8 cellular contexts compared by ENCODE assay signal in the genomic region with DNA sequence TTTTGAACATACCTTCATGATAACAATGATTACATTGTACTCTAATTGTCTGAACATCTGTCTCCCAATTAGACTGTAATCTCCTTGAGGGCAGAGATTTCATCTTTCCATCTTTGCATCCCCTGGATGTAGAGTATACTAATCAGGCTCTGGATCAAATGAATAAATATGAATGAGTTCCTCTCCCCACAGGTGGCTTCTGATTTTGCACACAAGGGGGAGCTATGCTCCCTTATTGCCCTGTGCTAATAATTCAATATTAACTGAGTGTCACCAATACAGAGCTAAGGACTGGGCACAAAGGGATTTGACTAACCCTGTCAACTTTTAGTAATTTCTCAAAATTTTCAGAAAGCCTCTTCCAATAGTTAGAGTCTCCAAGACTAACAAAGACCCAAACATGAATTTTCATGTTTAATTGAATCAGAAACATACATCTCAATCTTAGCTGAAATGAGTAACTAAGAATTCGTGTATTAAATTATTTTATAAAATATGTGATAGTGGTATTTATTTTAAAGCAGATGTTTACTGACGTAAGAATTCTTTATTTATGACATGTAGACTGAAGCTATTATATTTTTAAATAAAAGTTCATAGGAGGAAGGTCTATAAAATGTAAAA. TPM values are rescaled to one million over a fixed set of nuclear protein-coding genes. Genes with fewer than 3 reads are reported as not detected.
DNase-seq lines count a peak whose midpoint lies in the region; ATAC-seq, FAIRE-seq and TF ChIP-seq lines count a peak whose summit lies in the region.

No MANE protein-coding gene starts in this region.

- CTCF ChIA-PET in CD8-positive, alpha-beta memory T cell (lab: Charles Lee) = interaction anchor here (0.8 to 1.6 kb wide), 6 partner anchors 8 to 276 kb away, joined by 3 to 14 read pairs (median 4); a partner anchor contains a TSS
- CTCF ChIA-PET in endothelial cell of umbilical vein (lab: Charles Lee) = interaction anchor here (0.7 to 2.2 kb wide), 26 partner anchors 9 to 485 kb away, joined by 3 to 44 read pairs (median 6); a partner anchor contains a TSS

- peaks cover 3% of the 10 kb centered on the region for H3F3A ChIP-seq in GM23248 (ENCODE audit: insufficient read depth)

- FAIRE-seq in endothelial cell of umbilical vein (lab: Jason Lieb, UNC) = no peak

- H3K27me3 Mint-ChIP-seq in CD8-positive, alpha-beta memory T cell = peaks cover 28 to 69% of the 10 kb centered on the region in 2 donors

- TF ChIP-seq CTCF in endothelial cell of umbilical vein (IDR thresholded peaks at IDR 0.05; ENCODE audit: extremely low read depth in 1 of 2, insufficient read depth in 1 of 2, low read depth in 1 of 2, low read length in 2 of 2) (peak; percentile 44 to 50), sigmoid colon (IDR thresholded peaks at IDR 0.05) (peak in 1 of 4 experiments; percentile 38)

- no peak for TF ChIP-seq POLR2A in endothelial cell of umbilical vein (IDR thresholded peaks at IDR 0.05; ENCODE audit: low read depth, low read length)
- TF ChIP-seq POLR2A in sigmoid colon (IDR thresholded peaks at IDR 0.05) = no peak

- no peaks in the 10 kb centered on the region for H4K20me1 ChIP-seq in GM23248 (ENCODE audit: insufficient read depth)
- no peaks in the 10 kb centered on the region for H4K20me1 ChIP-seq in endothelial cell of umbilical vein (replicated peaks; ENCODE audit: control insufficient read depth, extremely low read depth, insufficient read depth, low read length)

- ATAC-seq in SK-N-SH treated with all-trans-retinoic acid at 6 μM for 48 hours = peak; percentile 49; the same call in 2 of the 3 replicates

- TF ChIP-seq EP300 in sigmoid colon (IDR thresholded peaks at IDR 0.05) = no peak

- H3K9me1 ChIP-seq in endothelial cell of umbilical vein (replicated peaks; ENCODE audit: control insufficient read depth, extremely low read depth, insufficient read depth, low read length) = no peaks in the 10 kb centered on the region

- no peaks in the 10 kb centered on the region for H3K9me3 Mint-ChIP-seq in CD8-positive, alpha-beta memory T cell

- intact Hi-C loops in endothelial cell of umbilical vein (cut with micrococcal nuclease) = loop anchor here (1.0 kb wide), 1 partner anchor 331 kb away; no protein-coding TSS in a partner anchor
- intact Hi-C loops in sigmoid colon (cut with DNase I) = no loop called here

- no peak overlapping the region for H3K9ac ChIP-seq in GM23248
- no peak overlapping the region for H3K9ac ChIP-seq in endothelial cell of umbilical vein (replicated peaks; ENCODE audit: extremely low read depth, insufficient read depth, low read length)

- peak in 4 of 5 donors; percentile 28 to 55 (median 34) for DNase-seq in CD8-positive, alpha-beta memory T cell
- DNase-seq in GM23248 (peak; percentile 59), endothelial cell of umbilical vein (ENCODE audit: low read depth, low spot score) (peak; percentile 37), NCI-H2227 treated with DMSO at 0.1 percent for 48 hours (lab: John Stamatoyannopoulos, UW) (no peak), putamen (ENCODE audit: low spot score) (no peak), sigmoid colon (no peak)
- peak; percentile 17 for DNase-seq in stimulated activated CD8-positive, alpha-beta memory T cell treated with anti-CD3 and anti-CD28 coated beads, Interleukin-12 subunit alpha, Interleukin-12 subunit beta, amount 100 ng/mL, for 1 hour (ENCODE audit: low read depth)

- H3K9me3 ChIP-seq in CD8-positive, alpha-beta memory T cell (ENCODE audit: low read length) = no peaks in the 10 kb centered on the region
- no peaks in the 10 kb centered on the region for H3K9me3 ChIP-seq in GM23248 (ENCODE audit: low read depth)
- H3K9me3 ChIP-seq in endothelial cell of umbilical vein (replicated peaks; ENCODE audit: control insufficient read depth, insufficient read depth, low read length) = no peaks in the 10 kb centered on the region
- no peaks in the 10 kb centered on the region for H3K9me3 ChIP-seq in sigmoid colon

- dilution Hi-C loops in endothelial cell of umbilical vein (cut with MboI; ENCODE audit: extremely low pct_ligation_motif_present, low sequenced_read_pairs) = no loop called here

- no peak overlapping the region for H3K4me3 ChIP-seq in CD8-positive, alpha-beta memory T cell (ENCODE audit: low read length)
- no peak overlapping the region for H3K4me3 ChIP-seq in GM23248
- H3K4me3 ChIP-seq in endothelial cell of umbilical vein (replicated peaks in 1 of 3; ENCODE audit: insufficient read depth in 1 of 3, low read depth in 1 of 3, low read length in 3 of 3) = no peak overlapping the region
- no peak overlapping the region for H3K4me3 ChIP-seq in sigmoid colon

- in situ Hi-C loops in GM23248 (cut with MboI) = no loop called here

- no peaks in the 10 kb centered on the region for H3K9me2 ChIP-seq in GM23248 (ENCODE audit: insufficient read depth)

- no peaks in the 10 kb centered on the region for H3K4me1 ChIP-seq in CD8-positive, alpha-beta memory T cell (ENCODE audit: insufficient read depth, low read length)
- H3K4me1 ChIP-seq in GM23248 (ENCODE audit: insufficient read depth) (peaks cover 9% of the 10 kb centered on the region), endothelial cell of umbilical vein (ENCODE audit: control insufficient read depth, extremely low read depth, insufficient read depth, low read length) (peaks cover 6% of the 10 kb centered on the region), sigmoid colon (peaks cover 0 to 16% (median 13%) of the 10 kb centered on the region in 4 donors)

- no peaks in the 10 kb centered on the region for H3K36me3 Mint-ChIP-seq in CD8-positive, alpha-beta memory T cell

- 47 to 53% methylated on average over 2 of the region's 2 CpGs for WGBS in GM23248 (ENCODE audit: low coverage in 1 of 2, low lambda C conversion rate in 2 of 2, missing lambda C conversion rate in 2 of 2), 2 experiments
- WGBS in sigmoid colon, 2 donors = 49 to 53% methylated on average over 2 of the region's 2 CpGs

- BruUV-seq in endothelial cell of umbilical vein (replicated peaks; lab: Mats Ljungman, UMichigan) = no TSS peak

- H3K27ac Mint-ChIP-seq in CD8-positive, alpha-beta memory T cell = no peak overlapping the region

- H3K27me3 ChIP-seq in CD8-positive, alpha-beta memory T cell (ENCODE audit: insufficient read depth, low read length, poor library complexity, severe bottlenecking) = peaks cover 28% of the 10 kb centered on the region
- H3K27me3 ChIP-seq in GM23248 (replicated peaks; ENCODE audit: insufficient read depth) (peaks cover 15% of the 10 kb centered on the region), endothelial cell of umbilical vein (ENCODE audit: control insufficient read depth in 2 of 2, insufficient read depth in 2 of 2, low read length in 2 of 2) (peaks cover 57 to 77% of the 10 kb centered on the region in 2 experiments), sigmoid colon (peaks cover 20 to 70% (median 32%) of the 10 kb centered on the region in 3 donors)

- POLR2A ChIA-PET in CD8-positive, alpha-beta memory T cell (lab: Charles Lee) = interaction anchor here (1.0 kb wide), 1 partner anchor 41 kb away, joined by 4 read pairs; no protein-coding TSS in a partner anchor
- POLR2A ChIA-PET in endothelial cell of umbilical vein (lab: Charles Lee) = no interaction called here

- H3K27ac ChIP-seq in CD8-positive, alpha-beta memory T cell (ENCODE audit: low read depth, low read length) = no peak overlapping the region
- H3K27ac ChIP-seq in GM23248 (no peak overlapping the region), endothelial cell of umbilical vein (ENCODE audit: insufficient read depth, low read depth, low read length) (no peak overlapping the region), sigmoid colon (no peak overlapping the region)

- H3K4me1 Mint-ChIP-seq in CD8-positive, alpha-beta memory T cell = peaks cover 0 to 8% (median 4%) of the 10 kb centered on the region in 3 donors

- no peak overlapping the region for H3K4me3 Mint-ChIP-seq in CD8-positive, alpha-beta memory T cell

- no peaks in the 10 kb centered on the region for H3K36me3 ChIP-seq in CD8-positive, alpha-beta memory T cell (ENCODE audit: insufficient read depth, low read length)
- H3K36me3 ChIP-seq in GM23248 (ENCODE audit: low read depth) (no peaks in the 10 kb centered on the region), endothelial cell of umbilical vein (ENCODE audit: control insufficient read depth in 2 of 2, extremely low read depth in 1 of 2, insufficient read depth in 2 of 2, low read length in 2 of 2) (no peaks in the 10 kb centered on the region), sigmoid colon (no peaks in the 10 kb centered on the region)

- no peak overlapping the region for H2AFZ ChIP-seq in GM23248
- no peak overlapping the region for H2AFZ ChIP-seq in endothelial cell of umbilical vein (ENCODE audit: low read depth, low read length)

- no peak overlapping the region for H3K4me2 ChIP-seq in GM23248 (ENCODE audit: unreplicated experiment)
- no peak overlapping the region for H3K4me2 ChIP-seq in endothelial cell of umbilical vein (ENCODE audit: insufficient read depth, low read length)

- H3K79me2 ChIP-seq in GM23248 (ENCODE audit: insufficient read depth) = no peaks in the 10 kb centered on the region
- no peaks in the 10 kb centered on the region for H3K79me2 ChIP-seq in endothelial cell of umbilical vein (ENCODE audit: control insufficient read depth, insufficient read depth, low read length)

RNA-seq across cellular contexts. Expression of a gene that starts 3.0 kb away (rescaled TPM):
- under 1 TPM in 1 of 2 experiments, not detected in 1; 0.09 TPM for total RNA-seq in CD8-positive, alpha-beta memory T cell
- polyA plus RNA-seq in CD8-positive, alpha-beta memory T cell = 0.29 TPM
- total RNA-seq in GM23248 (2014; rRNA removed; shearing (Covaris generic)) = 2.4 TPM in 1 of 2 replicates, not detected in the other
- polyA plus RNA-seq in GM23248 (2016; fragmentation: Nextera tagmentation; extraction: Ambion mirVana) (0.48 and 0.61 TPM in 2 replicates), endothelial cell of umbilical vein (0.07 TPM in 1 of 2 replicates, not detected in the other), sigmoid colon (1 to 10 TPM in 1 of 3 donors, not detected in 2; 1.7 TPM)
- total RNA-seq in endothelial cell of umbilical vein (not detected in 2 replicates), sigmoid colon (1 to 10 TPM in 2 of 4 donors, under 1 TPM in 2; 0.36 to 3.1 (median 1.3) TPM)
- not detected in 2 replicates for polyA plus RNA-seq in endothelial cell of umbilical vein (2011; cell fraction: cytosol; rRNA removed)
- polyA plus RNA-seq in endothelial cell of umbilical vein (2011; cell fraction: nucleus; rRNA removed) = 0.05 and 0.13 TPM in 2 replicates
- polyA plus RNA-seq in endothelial cell of umbilical vein (2012) = 0.05 and 0.15 TPM in 2 replicates
- not detected in 2 replicates for polyA minus RNA-seq in endothelial cell of umbilical vein
- not detected for polyA minus RNA-seq in endothelial cell of umbilical vein (2011; cell fraction: cytosol; rRNA and poly(A)+ RNA removed)
- not detected in 2 replicates for polyA minus RNA-seq in endothelial cell of umbilical vein (2011; cell fraction: nucleus; rRNA and poly(A)+ RNA removed)

RNA-seq across cellular contexts. Expression of a gene that starts 3.1 kb away (rescaled TPM):
- under 1 TPM in 1 of 2 experiments, not detected in 1; 0.11 TPM for total RNA-seq in CD8-positive, alpha-beta memory T cell
- polyA plus RNA-seq in CD8-positive, alpha-beta memory T cell = 1.2 TPM
- 0.32 and 0.89 TPM in 2 replicates for total RNA-seq in GM23248 (2014; rRNA removed; shearing (Covaris generic))
- 1.5 and 1.8 TPM in 2 replicates for polyA plus RNA-seq in GM23248 (2016; fragmentation: Nextera tagmentation; extraction: Ambion mirVana)
- not detected in 2 replicates for total RNA-seq in endothelial cell of umbilical vein
- polyA plus RNA-seq in endothelial cell of umbilical vein = not detected in 2 replicates
- polyA plus RNA-seq in endothelial cell of umbilical vein (2011; cell fraction: cytosol; rRNA removed) = not detected in 2 replicates
- polyA plus RNA-seq in endothelial cell of umbilical vein (2011; cell fraction: nucleus; rRNA removed) = not detected in 2 replicates
- polyA plus RNA-seq in endothelial cell of umbilical vein (2012) = 0.38 and 0.62 TPM in 2 replicates
- polyA minus RNA-seq in endothelial cell of umbilical vein = not detected in 2 replicates
- not detected for polyA minus RNA-seq in endothelial cell of umbilical vein (2011; cell fraction: cytosol; rRNA and poly(A)+ RNA removed)
- not detected in 2 replicates for polyA minus RNA-seq in endothelial cell of umbilical vein (2011; cell fraction: nucleus; rRNA and poly(A)+ RNA removed)
- 1 to 10 TPM in 1 of 4 donors, under 1 TPM in 2, not detected in 1; under 0.01 to 1.7 (median 0.27) TPM for total RNA-seq in sigmoid colon
- polyA plus RNA-seq in sigmoid colon = 1 to 10 TPM in 1 of 3 donors, not detected in 2; 1.3 TPM

RNA-seq across cellular contexts. Expression of a gene that starts 12.5 kb away (rescaled TPM):
- total RNA-seq in CD8-positive, alpha-beta memory T cell = not detected
- not detected for polyA plus RNA-seq in CD8-positive, alpha-beta memory T cell
- not detected in 2 replicates for total RNA-seq in GM23248 (2014; rRNA removed; shearing (Covaris generic))
- not detected in 2 replicates for polyA plus RNA-seq in GM23248 (2016; fragmentation: Nextera tagmentation; extraction: Ambion mirVana)
- not detected in 2 replicates for total RNA-seq in endothelial cell of umbilical vein
- polyA plus RNA-seq in endothelial cell of umbilical vein = not detected in 2 replicates
- polyA plus RNA-seq in endothelial cell of umbilical vein (2011; cell fraction: cytosol; rRNA removed) = not detected in 2 replicates
- not detected in 2 replicates for polyA plus RNA-seq in endothelial cell of umbilical vein (2011; cell fraction: nucleus; rRNA removed)
- not detected in 2 replicates for polyA plus RNA-seq in endothelial cell of umbilical vein (2012)
- polyA minus RNA-seq in endothelial cell of umbilical vein = not detected in 2 replicates
- polyA minus RNA-seq in endothelial cell of umbilical vein (2011; cell fraction: cytosol; rRNA and poly(A)+ RNA removed) = not detected
- not detected in 2 replicates for polyA minus RNA-seq in endothelial cell of umbilical vein (2011; cell fraction: nucleus; rRNA and poly(A)+ RNA removed)
- total RNA-seq in sigmoid colon = under 1 TPM in 1 of 4 donors, not detected in 3; 0.28 TPM
- polyA plus RNA-seq in sigmoid colon = 100 to 1,000 TPM in 1 of 3 donors, 1 to 10 TPM in 1, not detected in 1; 1.4 to 117 TPM

RNA-seq across cellular contexts. Expression of a gene that starts 12.7 kb away (rescaled TPM):
- not detected for total RNA-seq in CD8-positive, alpha-beta memory T cell
- not detected for polyA plus RNA-seq in CD8-positive, alpha-beta memory T cell
- total RNA-seq in GM23248 (2014; rRNA removed; shearing (Covaris generic)) = not detected in 2 replicates
- polyA plus RNA-seq in GM23248 (2016; fragmentation: Nextera tagmentation; extraction: Ambion mirVana) = 0.03 TPM in 2 replicates
- total RNA-seq in endothelial cell of umbilical vein = not detected in 2 replicates
- 0.01 and 0.02 TPM in 2 replicates for polyA plus RNA-seq in endothelial cell of umbilical vein
- not detected in 2 replicates for polyA plus RNA-seq in endothelial cell of umbilical vein (2011; cell fraction: cytosol; rRNA removed)
- 0.03 TPM in 1 of 2 replicates, not detected in the other for polyA plus RNA-seq in endothelial cell of umbilical vein (2011; cell fraction: nucleus; rRNA removed)
- polyA plus RNA-seq in endothelial cell of umbilical vein (2012) = 0.05 TPM in 1 of 2 replicates, not detected in the other
- polyA minus RNA-seq in endothelial cell of umbilical vein = not detected in 2 replicates
- polyA minus RNA-seq in endothelial cell of umbilical vein (2011; cell fraction: cytosol; rRNA and poly(A)+ RNA removed) = not detected
- polyA minus RNA-seq in endothelial cell of umbilical vein (2011; cell fraction: nucleus; rRNA and poly(A)+ RNA removed) = not detected in 2 replicates
- total RNA-seq in sigmoid colon = under 1 TPM; 0.14 to 0.83 (median 0.44) TPM
- polyA plus RNA-seq in sigmoid colon = 100 to 1,000 TPM in 1 of 3 donors, under 1 TPM in 2; 0.60 to 125 (median 0.92) TPM

Comparison
In these comparisons a context has a peak if more than half of its experiments do, and no peak if none do; other contexts are left out.
1. DNase-seq: peak in CD8-positive, alpha-beta memory T cell (4 of 5), GM23248 (single experiment), endothelial cell of umbilical vein (single experiment) and stimulated activated CD8-positive, alpha-beta memory T cell treated with anti-CD3 and anti-CD28 coated beads, Interleukin-12 subunit alpha, Interleukin-12 subunit beta, amount 100 ng/mL, for 1 hour (single experiment); none in NCI-H2227 treated with DMSO at 0.1 percent for 48 hours (single experiment), putamen (single experiment) and sigmoid colon (single experiment).